13 cellular contexts compared by ENCODE assay signal in the genomic region with DNA sequence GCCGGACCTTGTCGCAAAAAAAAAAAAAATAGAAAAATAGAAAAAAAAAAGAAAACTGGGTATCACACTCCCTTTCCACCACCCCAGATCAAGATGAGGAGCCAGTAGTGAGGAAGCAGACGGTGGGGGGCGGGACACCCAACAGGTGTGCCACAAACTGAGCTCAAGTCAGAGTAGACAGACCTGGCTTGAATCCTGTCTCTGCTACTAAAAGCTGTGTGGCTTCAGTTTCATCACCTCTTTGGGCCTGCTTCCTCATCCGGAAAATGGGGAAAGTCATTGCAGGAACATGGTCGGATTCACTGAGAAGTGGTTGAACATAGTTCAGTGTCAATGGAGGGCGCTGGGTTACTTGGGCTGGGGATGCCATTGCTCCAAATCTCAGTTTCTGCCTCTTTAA. TPM values are rescaled to one million over a fixed set of nuclear protein-coding genes. Genes with fewer than 3 reads are reported as not detected.
DNase-seq lines count a peak whose midpoint lies in the region; ATAC-seq and TF ChIP-seq lines count a peak whose summit lies in the region.
"Had no signal": no experiment of that assay in that cellular context is flagged by ENCODE, and none has a peak within 500 bp of the region (broad histone marks: within the 10 kb centered on the region; RNA-seq: fewer than 3 reads in every experiment).

No MANE protein-coding gene starts in this region.

- no peaks in the 10 kb centered on the region for H3K36me3 ChIP-seq in RWPE2 (ENCODE audit: low read depth)
- H3K36me3 ChIP-seq in mesenchymal stem cell (ENCODE audit: control insufficient read depth in 1 of 2, insufficient read depth in 2 of 2, low read depth in 1 of 2, low read length in 2 of 2): peaks cover 9 to 13% of the 10 kb centered on the region in 2 experiments
- H3K36me3 ChIP-seq: SJSA1 had no signal

- TF ChIP-seq CTCF in RWPE2 (IDR thresholded peaks at IDR 0.05; ENCODE audit: poor library complexity, severe bottlenecking) (no peak), dorsolateral prefrontal cortex (IDR thresholded peaks at IDR 0.05 in 54 of 56, conservative IDR thresholded peaks at IDR 0.05 in 2 of 56; ENCODE audit: low read depth in 1 of 56, partially characterized antibody in 56 of 56) (no peak)

- H3K4me2 ChIP-seq in mesenchymal stem cell (ENCODE audit: low read length, poor library complexity, severe bottlenecking): no peak overlapping the region

- H2BK120ac ChIP-seq in mesenchymal stem cell (ENCODE audit: low read depth, low read length): peak overlapping the region; percentile 97

- no peak overlapping the region for H2AFZ ChIP-seq in mesenchymal stem cell (ENCODE audit: low read depth, low read length)

- H3K23ac ChIP-seq in mesenchymal stem cell (ENCODE audit: low read length in 2 of 2): peak overlapping the region in 1 of 2 experiments; percentile 37

- peak overlapping the region; percentile 85 to 93 for H3K18ac ChIP-seq in mesenchymal stem cell (ENCODE audit: low read depth in 1 of 2, low read length in 2 of 2)

- peak overlapping the region; percentile 88 to 92 for H3K4ac ChIP-seq in mesenchymal stem cell (ENCODE audit: low read depth in 1 of 2, low read length in 2 of 2)

- H3K9me3 ChIP-seq in RWPE2 (ENCODE audit: severe bottlenecking) (no peaks in the 10 kb centered on the region), mesenchymal stem cell (ENCODE audit: control insufficient read depth, low read length) (no peaks in the 10 kb centered on the region)
- H3K9me3 ChIP-seq: SJSA1 had no signal

- intact Hi-C loops in dorsolateral prefrontal cortex (cut with DNase I): loop anchor here in 1 of 2 donors (5.0 kb wide), 1 partner anchor 48 kb away; the partner anchor contains the start of gene PPP5C

- H3K4me3 ChIP-seq in RWPE2 (ENCODE audit: severe bottlenecking) (no peak overlapping the region), dorsolateral prefrontal cortex (peak overlapping the region in 50 of 59 donors; percentile 4 to 66 (median 50)), mesenchymal stem cell (ENCODE audit: insufficient read depth in 1 of 2, low read depth in 1 of 2, low read length in 2 of 2) (peak overlapping the region in 1 of 2 experiments; percentile 80)
- H3K4me3 ChIP-seq: SJSA1 had no signal

- H3K4me1 ChIP-seq in RWPE2 (ENCODE audit: insufficient read depth, poor library complexity, severe bottlenecking) (peaks cover 33% of the 10 kb centered on the region), mesenchymal stem cell (ENCODE audit: control insufficient read depth, insufficient read depth, low read depth, low read length) (peaks cover 46% of the 10 kb centered on the region)

- 99% methylated on average over 4 of the region's 7 CpGs for WGBS in mesenchymal stem cell

- H3K27me3 ChIP-seq in RWPE2 (ENCODE audit: insufficient read depth, poor library complexity, severe bottlenecking): no peaks in the 10 kb centered on the region
- H3K27me3 ChIP-seq in dorsolateral prefrontal cortex: peaks cover 0 to 14% (median 0%) of the 10 kb centered on the region in 45 donors
- H3K27me3 ChIP-seq in mesenchymal stem cell (ENCODE audit: control insufficient read depth in 1 of 2, insufficient read depth in 1 of 2, low read length in 2 of 2): peaks cover 0 to 11% of the 10 kb centered on the region in 2 experiments
- H3K27me3 ChIP-seq: SJSA1 had no signal

- no peak for DNase-seq in RWPE2 (ENCODE audit: low spot score)
- DNase-seq in dorsolateral prefrontal cortex: no peak
- no peak for DNase-seq in mesenchymal stem cell
- peak in 2 of 49 donors; percentile 5 to 7 for DNase-seq in substantia nigra (lab: John Stamatoyannopoulos, UW)
- no peak for DNase-seq in activated effector memory CD4-positive, alpha-beta T cell treated with Interleukin-2 at 50 U/mL for 16 hours
- DNase-seq in DMS53 treated with DMSO at 0.1 percent for 48 hours (lab: John Stamatoyannopoulos, UW; ENCODE audit: unreplicated experiment): no peak
- no peak for DNase-seq in NCI-H82 (lab: John Stamatoyannopoulos, UW)
- DNase-seq: activated CD4-positive, CD25-positive, alpha-beta regulatory T cell; activated T-cell treated with anti-CD3 and anti-CD28 coated beads, Interleukin-2, amount 50 U/mL, for 4 hours; stimulated activated CD4-positive, alpha-beta T cell treated with anti-CD3 and anti-CD28 coated beads, Interleukin-4, amount 100 ng/mL, for 4 hours had no signal

- H3K27ac ChIP-seq in RWPE2 (ENCODE audit: poor library complexity, severe bottlenecking) (peak overlapping the region; percentile 91), dorsolateral prefrontal cortex (peak overlapping the region in 56 of 59 donors; percentile 16 to 96 (median 85)), mesenchymal stem cell (ENCODE audit: low read length, poor library complexity, severe bottlenecking) (peak overlapping the region; percentile 63), substantia nigra (ENCODE audit: low read depth, low read length, poor library complexity, severe bottlenecking) (peak overlapping the region; percentile 74)
- H3K27ac ChIP-seq: SJSA1 had no signal

- peak overlapping the region; percentile 67 for H4K8ac ChIP-seq in mesenchymal stem cell (ENCODE audit: low read length)

- no peak for ATAC-seq in RWPE2 (ENCODE audit: low read depth)
- ATAC-seq in HG02885 (IDR thresholded peaks at IDR 0.05; ENCODE audit: poor library complexity, unreplicated experiment): no peak
- ATAC-seq: activated T-cell treated with anti-CD3 and anti-CD28 coated beads, Interleukin-2, amount 50 U/mL, for 4 hours had no signal

- H2BK12ac ChIP-seq in mesenchymal stem cell (ENCODE audit: low read length in 2 of 2): peak overlapping the region; percentile 96 to 99

- H2BK15ac ChIP-seq in mesenchymal stem cell (ENCODE audit: low read depth, poor library complexity, severe bottlenecking): peak overlapping the region; percentile 70

- H2AK5ac ChIP-seq in mesenchymal stem cell (ENCODE audit: low read length, severe bottlenecking): peak overlapping the region; percentile 65

- no peak overlapping the region for H2BK5ac ChIP-seq in mesenchymal stem cell (ENCODE audit: low read depth, low read length, poor library complexity, severe bottlenecking)

- H4K91ac ChIP-seq in mesenchymal stem cell (ENCODE audit: low read length): peak overlapping the region; percentile 99

- H3K79me1 ChIP-seq in mesenchymal stem cell (replicated peaks; ENCODE audit: low read length, poor library complexity, severe bottlenecking): peaks cover 4% of the 10 kb centered on the region

- H3K14ac ChIP-seq in mesenchymal stem cell (ENCODE audit: low read length in 2 of 2): no peak overlapping the region

- H3K9ac ChIP-seq in mesenchymal stem cell (ENCODE audit: low read length): peak overlapping the region; percentile 54

RNA-seq across cellular contexts. Expression of gene HIF3A, which starts 2.9 kb away (rescaled TPM):
- 100 to 1,000 TPM in 27 of 120 experiments, 10 to 100 TPM in 92, 1 to 10 TPM in 1; 3.6 to 329 (median 74.3) TPM for total RNA-seq in dorsolateral prefrontal cortex
- 24.9 TPM for polyA plus RNA-seq in mesenchymal stem cell (2013, experiment 1 of 2)
- polyA plus RNA-seq in mesenchymal stem cell (2013, experiment 2 of 2): 20.6 TPM
- total RNA-seq: M059J, SJSA1 had no signal

RNA-seq across cellular contexts. Expression of gene PPP5C, which starts 47.2 kb away (rescaled TPM):
- 100 to 1,000 TPM in 53 of 120 experiments, 10 to 100 TPM in 67; 63.9 to 137 (median 98.8) TPM for total RNA-seq in dorsolateral prefrontal cortex
- 67.1 TPM for polyA plus RNA-seq in mesenchymal stem cell (2013, experiment 1 of 2)
- polyA plus RNA-seq in mesenchymal stem cell (2013, experiment 2 of 2): 63.7 TPM
